ENCODE assay signal across 8 cellular contexts in the genomic region with DNA sequence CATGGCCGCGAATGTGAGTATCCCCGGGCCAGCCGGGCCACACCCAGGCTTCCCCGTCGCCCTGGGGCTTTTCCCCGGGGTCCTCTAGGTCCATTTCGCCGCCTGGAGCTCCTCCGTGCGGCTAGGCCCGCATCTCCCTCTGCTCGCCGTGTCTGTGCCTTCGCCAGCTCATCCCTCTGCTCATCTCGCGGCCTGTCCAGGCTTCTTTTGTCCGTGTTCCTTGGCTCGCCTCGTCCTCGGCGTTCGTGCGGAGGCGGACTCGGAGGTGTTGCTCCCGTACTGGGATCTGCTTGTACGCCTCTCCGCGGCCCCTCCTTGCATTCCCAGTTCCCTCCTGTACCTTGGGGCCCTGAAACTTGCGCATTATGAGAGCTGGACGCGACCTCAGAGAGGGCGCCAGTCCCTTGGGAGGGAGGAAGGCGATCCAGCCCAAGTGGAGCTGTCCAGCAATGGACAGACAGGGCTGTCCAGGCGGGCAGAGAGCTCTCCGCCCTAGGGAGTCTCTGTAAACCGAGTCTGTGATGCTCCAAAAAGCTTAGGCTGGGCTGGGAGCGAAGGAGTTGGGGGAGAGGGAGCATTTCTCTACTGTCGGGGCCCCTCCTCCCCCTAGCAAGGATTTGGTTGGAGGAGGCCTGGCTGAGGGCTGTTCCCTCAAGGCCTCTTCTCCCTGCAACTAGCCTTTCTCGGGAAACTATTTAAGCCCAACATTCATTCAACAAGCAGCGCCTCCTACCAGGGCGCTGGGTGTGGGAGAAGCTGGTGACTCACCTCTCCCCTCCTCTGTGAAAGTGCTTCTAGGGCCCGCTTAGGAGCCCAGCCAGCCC. TPM values are rescaled to one million over a fixed set of nuclear protein-coding genes. Genes with fewer than 3 reads are reported as not detected.
DNase-seq lines count a peak whose midpoint lies in the region; ATAC-seq and TF ChIP-seq lines count a peak whose summit lies in the region.

No MANE protein-coding gene starts in this region.

- H3K4me3 ChIP-seq in ascending aorta (peak overlapping the region; percentile 84 to 100), retinal pigment epithelial cell (ENCODE audit: low read length) (peak overlapping the region; percentile 97)

- ATAC-seq in GM21381 (IDR thresholded peaks at IDR 0.05; ENCODE audit: unreplicated experiment), result peak; percentile 28

- peaks cover 21 to 36% of the 10 kb centered on the region in 2 donors for H3K36me3 ChIP-seq in ascending aorta

- no peaks in the 10 kb centered on the region for H3K27me3 ChIP-seq in ascending aorta

- intact Hi-C loops in ascending aorta (cut with DNase I), result loop anchor here (1.0 to 2.0 kb wide), 3 partner anchors 19 to 823 kb away; a partner anchor contains a TSS

- peaks cover 19 to 26% of the 10 kb centered on the region in 2 donors for H3K4me1 ChIP-seq in ascending aorta

- peak in 1 of 3 experiments; percentile 9 for TF ChIP-seq CTCF in ascending aorta (IDR thresholded peaks at IDR 0.05)
- peak; percentile 27 for TF ChIP-seq CTCF in retinal pigment epithelial cell (conservative IDR thresholded peaks at IDR 0.05; ENCODE audit: low read depth, low read length)

- peak; percentile 49 for DNase-seq in COLO668 (lab: John Stamatoyannopoulos, UW; ENCODE audit: unreplicated experiment)
- peak; percentile 74 for DNase-seq in HT-29 (ENCODE audit: low spot score)
- DNase-seq in SW 1271 (lab: John Stamatoyannopoulos, UW), result peak; percentile 68 to 82
- DNase-seq in ascending aorta (ENCODE audit: low spot score in 2 of 2), result peak; percentile 60 to 92
- peak; percentile 57 for DNase-seq in iPS DF 19.7 (ENCODE audit: low read depth, low spot score)
- DNase-seq in retinal pigment epithelial cell (ENCODE audit: low read depth), result peak; percentile 76
- no peak for DNase-seq in hippocampal formation (lab: John Stamatoyannopoulos, UW)

- peak overlapping the region; percentile 96 to 98 for H3K27ac ChIP-seq in ascending aorta

- no peaks in the 10 kb centered on the region for H3K9me3 ChIP-seq in ascending aorta

RNA-seq across cellular contexts. Expression of a gene that starts 0.6 kb away (rescaled TPM):
- 22.1 and 23.1 TPM in 2 replicates for total RNA-seq in HT-29 (2014; rRNA removed; shearing (Covaris generic))
- total RNA-seq in ascending aorta, result 166 TPM

RNA-seq across cellular contexts. Expression of a gene that starts 0.7 kb away (rescaled TPM):
- 11.7 and 15.1 TPM in 2 replicates for total RNA-seq in HT-29 (2014; rRNA removed; shearing (Covaris generic))
- total RNA-seq in ascending aorta, result 1.9 TPM

RNA-seq across cellular contexts. Expression of a gene that starts 53.0 kb away (rescaled TPM):
- 8.6 and 9.3 TPM in 2 replicates for total RNA-seq in HT-29 (2014; rRNA removed; shearing (Covaris generic))
- 48.9 TPM for total RNA-seq in ascending aorta

RNA-seq across cellular contexts. Expression of a gene that starts 53.2 kb away (rescaled TPM):
- 7.1 and 7.4 TPM in 2 replicates for total RNA-seq in HT-29 (2014; rRNA removed; shearing (Covaris generic))
- total RNA-seq in ascending aorta, result 3.9 TPM

Comparison
In these comparisons a context has a peak if more than half of its experiments do, and no peak if none do; other contexts are left out.
1. DNase-seq: peak in COLO668 (single experiment), HT-29 (single experiment), SW 1271 (2 of 2), ascending aorta (2 of 2), iPS DF 19.7 (single experiment) and retinal pigment epithelial cell (single experiment); none in hippocampal formation (0 of 2).